ENCODE assay signal across 8 cellular contexts in genomic region chr20:1328680-1329330, GRCh38. TPM values are rescaled to one million over a fixed set of nuclear protein-coding genes. Genes with fewer than 3 reads are reported as not detected.
DNase-seq lines count a peak whose midpoint lies in the region; ATAC-seq and TF ChIP-seq lines count a peak whose summit lies in the region.

A gene with protein sequence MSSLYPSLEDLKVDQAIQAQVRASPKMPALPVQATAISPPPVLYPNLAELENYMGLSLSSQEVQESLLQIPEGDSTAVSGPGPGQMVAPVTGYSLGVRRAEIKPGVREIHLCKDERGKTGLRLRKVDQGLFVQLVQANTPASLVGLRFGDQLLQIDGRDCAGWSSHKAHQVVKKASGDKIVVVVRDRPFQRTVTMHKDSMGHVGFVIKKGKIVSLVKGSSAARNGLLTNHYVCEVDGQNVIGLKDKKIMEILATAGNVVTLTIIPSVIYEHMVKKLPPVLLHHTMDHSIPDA (minus strand): TSS chr20:1329139. CDS start chr20:1320416, 8,723 bp downstream.

- H3K9me2 ChIP-seq in MM.1S (replicated peaks; ENCODE audit: insufficient read depth, low read length) = no peaks in the 10 kb centered on the region

- peak within 1 kb of the TSS; percentile 22 for H3K4me3 Mint-ChIP-seq in activated CD4-positive, alpha-beta T cell treated with anti-CD3 and anti-CD28 coated beads, Interleukin-2, amount 10 ng/mL, durations not matched to agents 7 days and 5 days
- H3K4me3 Mint-ChIP-seq in activated T-helper 2 cell treated with anti-CD3 and anti-CD28 coated beads, Interferon-gamma antibody, Interleukin-2, Interleukin-4, amounts not matched to agents 10 μg/mL and 5 μg/mL and 100 μg/mL, durations not matched to agents 14 hours and 24 hours and 36 hours (ENCODE audit: low read depth) = no peak within 1 kb of the TSS

- POLR2A ChIA-PET in activated CD4-positive, alpha-beta T cell treated with anti-CD3 and anti-CD28 coated beads, Interleukin-2, amount 10 ng/mL, durations not matched to agents 7 days and 5 days (lab: Charles Lee) = interaction anchor here (0.6 kb wide), 1 partner anchor 16 kb away, joined by 5 read pairs; no protein-coding TSS in a partner anchor

- no peak within 1 kb of the TSS for H2AFZ ChIP-seq in MM.1S (ENCODE audit: low read length)

- H3K27me3 ChIP-seq in subcutaneous abdominal adipose tissue (ENCODE audit: control insufficient read depth in 5 of 5, insufficient read depth in 4 of 5, low read length in 5 of 5) (peaks cover 0 to 3% (median 0%) of the 10 kb centered on the region in 5 donors), MM.1S (replicated peaks; ENCODE audit: insufficient read depth, low read length) (no peaks in the 10 kb centered on the region)

- peak within 1 kb of the TSS; percentile 60 to 99 (median 68) for H3K9ac ChIP-seq in subcutaneous abdominal adipose tissue (ENCODE audit: low read length in 5 of 5)
- H3K9ac ChIP-seq in MM.1S (ENCODE audit: low read length) = no peak within 1 kb of the TSS

- peaks cover 34 to 87% (median 64%) of the 10 kb centered on the region in 5 donors for H3K4me1 ChIP-seq in subcutaneous abdominal adipose tissue (ENCODE audit: control insufficient read depth in 5 of 5, insufficient read depth in 5 of 5, low read length in 5 of 5)
- peaks cover 13% of the 10 kb centered on the region for H3K4me1 ChIP-seq in MM.1S (ENCODE audit: low read length)

- H3K36me3 ChIP-seq in subcutaneous abdominal adipose tissue (ENCODE audit: control insufficient read depth in 5 of 5, insufficient read depth in 5 of 5, low read length in 5 of 5) = peaks cover 0 to 7% (median 3%) of the 10 kb centered on the region in 5 donors
- no peaks in the 10 kb centered on the region for H3K36me3 ChIP-seq in MM.1S (replicated peaks; ENCODE audit: insufficient read depth, low read length)

- peak; percentile 5 for DNase-seq in activated CD4-positive, alpha-beta T cell treated with anti-CD3 and anti-CD28 coated beads, Interleukin-2, amount 10 ng/mL, durations not matched to agents 7 days and 5 days
- DNase-seq in activated CD4-positive, alpha-beta T cell treated with anti-CD3 and anti-CD28 coated beads for 48 hours = no peak
- DNase-seq in activated T-helper 2 cell treated with anti-CD3 and anti-CD28 coated beads, Interferon-gamma antibody, Interleukin-2, Interleukin-4, amounts not matched to agents 10 μg/mL and 5 μg/mL and 100 μg/mL, durations not matched to agents 14 hours and 24 hours and 36 hours (ENCODE audit: low spot score) = no peak
- peak; percentile 87 to 94 for DNase-seq in left colon
- no peak for DNase-seq in MM.1S
- no peak for DNase-seq in NCI-H524 treated with DMSO at 0.1 percent for 48 hours (lab: John Stamatoyannopoulos, UW)

- no peaks in the 10 kb centered on the region for H3F3A ChIP-seq in MM.1S (ENCODE audit: insufficient read depth, low read length)

- no peaks in the 10 kb centered on the region for H3K9me3 ChIP-seq in subcutaneous abdominal adipose tissue (ENCODE audit: control insufficient read depth in 5 of 5, low read length in 5 of 5)
- H3K9me3 ChIP-seq in MM.1S (replicated peaks; ENCODE audit: insufficient read depth, low read length) = no peaks in the 10 kb centered on the region

- peak within 1 kb of the TSS; percentile 88 for H3K27ac Mint-ChIP-seq in activated CD4-positive, alpha-beta T cell treated with anti-CD3 and anti-CD28 coated beads, Interleukin-2, amount 10 ng/mL, durations not matched to agents 7 days and 5 days
- H3K27ac Mint-ChIP-seq in activated T-helper 2 cell treated with anti-CD3 and anti-CD28 coated beads, Interferon-gamma antibody, Interleukin-2, Interleukin-4, amounts not matched to agents 10 μg/mL and 5 μg/mL and 100 μg/mL, durations not matched to agents 14 hours and 24 hours and 36 hours = peak within 1 kb of the TSS; percentile 87

- H3K36me3 Mint-ChIP-seq in activated CD4-positive, alpha-beta T cell treated with anti-CD3 and anti-CD28 coated beads, Interleukin-2, amount 10 ng/mL, durations not matched to agents 7 days and 5 days (ENCODE audit: low read depth) = peaks cover 26% of the 10 kb centered on the region
- peaks cover 43% of the 10 kb centered on the region for H3K36me3 Mint-ChIP-seq in activated T-helper 2 cell treated with anti-CD3 and anti-CD28 coated beads, Interferon-gamma antibody, Interleukin-2, Interleukin-4, amounts not matched to agents 10 μg/mL and 5 μg/mL and 100 μg/mL, durations not matched to agents 14 hours and 24 hours and 36 hours (ENCODE audit: low read depth)

- H4K20me1 ChIP-seq in MM.1S (ENCODE audit: insufficient read depth, low read length) = no peaks in the 10 kb centered on the region

- H3K27me3 Mint-ChIP-seq in activated CD4-positive, alpha-beta T cell treated with anti-CD3 and anti-CD28 coated beads, Interleukin-2, amount 10 ng/mL, durations not matched to agents 7 days and 5 days = no peaks in the 10 kb centered on the region
- H3K27me3 Mint-ChIP-seq in activated T-helper 2 cell treated with anti-CD3 and anti-CD28 coated beads, Interferon-gamma antibody, Interleukin-2, Interleukin-4, amounts not matched to agents 10 μg/mL and 5 μg/mL and 100 μg/mL, durations not matched to agents 14 hours and 24 hours and 36 hours (ENCODE audit: low read depth) = no peaks in the 10 kb centered on the region

- peak; percentile 74 for ATAC-seq in left colon
- no peak for ATAC-seq in GM19455 (IDR thresholded peaks at IDR 0.05; ENCODE audit: unreplicated experiment)

- H3K4me3 ChIP-seq in subcutaneous abdominal adipose tissue (ENCODE audit: low read depth in 1 of 5, low read length in 5 of 5) (peak within 1 kb of the TSS in 1 of 5 donors; percentile 6), MM.1S (ENCODE audit: low read length) (no peak within 1 kb of the TSS)

- H3K9me3 Mint-ChIP-seq in activated CD4-positive, alpha-beta T cell treated with anti-CD3 and anti-CD28 coated beads, Interleukin-2, amount 10 ng/mL, durations not matched to agents 7 days and 5 days = no peaks in the 10 kb centered on the region
- no peaks in the 10 kb centered on the region for H3K9me3 Mint-ChIP-seq in activated T-helper 2 cell treated with anti-CD3 and anti-CD28 coated beads, Interferon-gamma antibody, Interleukin-2, Interleukin-4, amounts not matched to agents 10 μg/mL and 5 μg/mL and 100 μg/mL, durations not matched to agents 14 hours and 24 hours and 36 hours

- CTCF ChIA-PET in activated CD4-positive, alpha-beta T cell treated with anti-CD3 and anti-CD28 coated beads, Interleukin-2, amount 10 ng/mL, durations not matched to agents 7 days and 5 days (lab: Charles Lee) = interaction anchor here (1.0 to 1.8 kb wide), 2 partner anchors 15 to 63 kb away, joined by 3 to 4 read pairs; no protein-coding TSS in a partner anchor

- H3K4me2 ChIP-seq in MM.1S (ENCODE audit: low read depth, low read length) = no peak within 1 kb of the TSS

- peaks cover 58% of the 10 kb centered on the region for H3K79me2 ChIP-seq in MM.1S (ENCODE audit: low read length)

- intact Hi-C loops in activated T-helper 2 cell treated with anti-CD3 and anti-CD28 coated beads, Interferon-gamma antibody, Interleukin-2, Interleukin-4, amounts not matched to agents 10 μg/mL and 5 μg/mL and 100 μg/mL, durations not matched to agents 14 hours and 24 hours and 36 hours (cut with micrococcal nuclease) = loop anchor here (10.0 kb wide), 2 partner anchors 336 to 776 kb away; partner anchors contain the start of gene STK35
- intact Hi-C loops in left colon (cut with DNase I, micrococcal nuclease) = loop anchor here in 1 of 2 donors (5.0 kb wide), 1 partner anchor 63 kb away; the partner anchor contains the start of gene FKBP1A

- peak within 1 kb of the TSS; percentile 100 for H3K27ac ChIP-seq in subcutaneous abdominal adipose tissue (ENCODE audit: low read depth, low read length)
- no peak within 1 kb of the TSS for H3K27ac ChIP-seq in MM.1S (ENCODE audit: low read length)

- peaks cover 36% of the 10 kb centered on the region for H3K4me1 Mint-ChIP-seq in activated CD4-positive, alpha-beta T cell treated with anti-CD3 and anti-CD28 coated beads, Interleukin-2, amount 10 ng/mL, durations not matched to agents 7 days and 5 days
- peaks cover 43% of the 10 kb centered on the region for H3K4me1 Mint-ChIP-seq in activated T-helper 2 cell treated with anti-CD3 and anti-CD28 coated beads, Interferon-gamma antibody, Interleukin-2, Interleukin-4, amounts not matched to agents 10 μg/mL and 5 μg/mL and 100 μg/mL, durations not matched to agents 14 hours and 24 hours and 36 hours (ENCODE audit: low read depth)

- no peak for TF ChIP-seq CTCF in MM.1S (IDR thresholded peaks at IDR 0.05; ENCODE audit: low read length)

RNA-seq across cellular contexts. Expression of the gene that starts here (rescaled TPM):
- total RNA-seq in activated CD4-positive, alpha-beta T cell treated with anti-CD3 and anti-CD28 coated beads, Interleukin-2, amount 10 ng/mL, durations not matched to agents 7 days and 5 days = 1 to 10 TPM; 1.4 to 2.2 TPM
- total RNA-seq in activated T-helper 2 cell treated with anti-CD3 and anti-CD28 coated beads, Interferon-gamma antibody, Interleukin-2, Interleukin-4, amounts not matched to agents 10 μg/mL and 5 μg/mL and 100 μg/mL, durations not matched to agents 14 hours and 24 hours and 36 hours = 3.2 and 4.1 TPM in 2 replicates
- 100 to 1,000 TPM; 262 to 489 TPM for total RNA-seq in left colon

Comparison
In these comparisons a context has a peak if more than half of its experiments do, and no peak if none do; other contexts are left out.
1. RNA of the gene that starts here (total RNA-seq): 262 to 489 TPM in left colon; 3.2 to 4.1 TPM in activated T-helper 2 cell treated with anti-CD3 and anti-CD28 coated beads, Interferon-gamma antibody, Interleukin-2, Interleukin-4, amounts not matched to agents 10 μg/mL and 5 μg/mL and 100 μg/mL, durations not matched to agents 14 hours and 24 hours and 36 hours and 1.4 to 2.2 TPM in activated CD4-positive, alpha-beta T cell treated with anti-CD3 and anti-CD28 coated beads, Interleukin-2, amount 10 ng/mL, durations not matched to agents 7 days and 5 days; every median in the first group is over 10 times any median in the second.
2. DNase-seq: peak in activated CD4-positive, alpha-beta T cell treated with anti-CD3 and anti-CD28 coated beads, Interleukin-2, amount 10 ng/mL, durations not matched to agents 7 days and 5 days (single experiment) and left colon (2 of 2); none in activated CD4-positive, alpha-beta T cell treated with anti-CD3 and anti-CD28 coated beads for 48 hours (single experiment), activated T-helper 2 cell treated with anti-CD3 and anti-CD28 coated beads, Interferon-gamma antibody, Interleukin-2, Interleukin-4, amounts not matched to agents 10 μg/mL and 5 μg/mL and 100 μg/mL, durations not matched to agents 14 hours and 24 hours and 36 hours (single experiment), MM.1S (single experiment) and NCI-H524 treated with DMSO at 0.1 percent for 48 hours (single experiment).